In genomic region chr20:56428881-56429280, GRCh38 we compare ENCODE assay signal across 14 cellular contexts. TPM values are rescaled to one million over a fixed set of nuclear protein-coding genes. Genes with fewer than 3 reads are reported as not detected.
A peak's percentile ranks its signal among the peaks of the same experiment; 100 is the strongest.
DNase-seq lines count a peak whose midpoint lies in the region; ATAC-seq, FAIRE-seq and TF ChIP-seq lines count a peak whose summit lies in the region.
"Had no signal": no experiment of that assay in that cellular context is flagged by ENCODE, and none has a peak within 500 bp of the region (broad histone marks: within the 10 kb centered on the region; RNA-seq: fewer than 3 reads in every experiment).

No MANE protein-coding gene starts in this region.

- H3K4me3 ChIP-seq in HepG2 (replicated peaks in 1 of 3; ENCODE audit: insufficient read depth in 1 of 3, low read depth in 2 of 3, low read length in 3 of 3), result no peak overlapping the region
- H3K4me3 ChIP-seq in heart right ventricle, result no peak overlapping the region
- H3K4me3 ChIP-seq: stomach had no signal

- no peak for DNase-seq in stimulated activated naive CD8-positive, alpha-beta T cell treated with anti-CD3 and anti-CD28 coated beads, Interleukin-15, Interleukin-2, amounts not matched to agents 100 U/mL and 50 U/mL, for 24 hours
- DNase-seq in memory B cell (ENCODE audit: low spot score in 2 of 2), result no peak
- no peak for DNase-seq in HepG2 (ENCODE audit: low spot score)
- no peak for DNase-seq in heart right ventricle
- DNase-seq in GF-D8 (lab: John Stamatoyannopoulos, UW), result no peak
- DNase-seq: central memory CD4-positive, alpha-beta T cell; NCI-H146; NCI-H748 treated with DMSO at 0.1 percent for 48 hours; stomach had no signal

- no peak for FAIRE-seq in HepG2 (lab: Jason Lieb, UNC)

- H2AFZ ChIP-seq in HepG2 (ENCODE audit: low read length), result no peak overlapping the region

- intact Hi-C loops in HepG2 (cut with micrococcal nuclease; ENCODE audit: unreplicated experiment), result no loop called here
- intact Hi-C loops in heart right ventricle (cut with DNase I), result no loop called here

- H3K36me3 Mint-ChIP-seq in stimulated activated naive CD8-positive, alpha-beta T cell treated with anti-CD3 and anti-CD28 coated beads, Interleukin-15, Interleukin-2, amounts not matched to agents 100 ng/mL and 50 ng/mL, for 24 hours (ENCODE audit: low read depth), result peaks cover 16% of the 10 kb centered on the region
- H3K36me3 Mint-ChIP-seq in activated T-helper 17 cell treated with anti-CD3 and anti-CD28 coated beads, Interleukin-2, amount 50 U/mL, for 72 hours (ENCODE audit: low read depth), result no peaks in the 10 kb centered on the region
- H3K36me3 Mint-ChIP-seq in memory B cell, result peaks cover 2% of the 10 kb centered on the region

- no peaks in the 10 kb centered on the region for H3K9me3 Mint-ChIP-seq in stimulated activated naive CD8-positive, alpha-beta T cell treated with anti-CD3 and anti-CD28 coated beads, Interleukin-15, Interleukin-2, amounts not matched to agents 100 ng/mL and 50 ng/mL, for 24 hours
- H3K9me3 Mint-ChIP-seq in activated T-helper 17 cell treated with anti-CD3 and anti-CD28 coated beads, Interleukin-2, amount 50 U/mL, for 72 hours, result peaks cover 4% of the 10 kb centered on the region
- H3K9me3 Mint-ChIP-seq in memory B cell, result peaks cover 1% of the 10 kb centered on the region

- TF ChIP-seq EP300 in HepG2 (IDR thresholded peaks at IDR 0.05; ENCODE audit: low read depth in 2 of 2, low read length in 2 of 2) (no peak), HepG2 (CRISPR knock-in tag; IDR thresholded peaks at IDR 0.05; ENCODE audit: borderline replicate concordance) (no peak)

- H3K4me1 Mint-ChIP-seq in stimulated activated naive CD8-positive, alpha-beta T cell treated with anti-CD3 and anti-CD28 coated beads, Interleukin-15, Interleukin-2, amounts not matched to agents 100 ng/mL and 50 ng/mL, for 24 hours (ENCODE audit: low read depth), result peaks cover 76% of the 10 kb centered on the region
- peaks cover 31% of the 10 kb centered on the region for H3K4me1 Mint-ChIP-seq in activated T-helper 17 cell treated with anti-CD3 and anti-CD28 coated beads, Interleukin-2, amount 50 U/mL, for 72 hours
- H3K4me1 Mint-ChIP-seq in memory B cell, result peaks cover 18% of the 10 kb centered on the region

- no peak overlapping the region for H3K27ac ChIP-seq in HepG2 (ENCODE audit: extremely low read length, insufficient read depth, low read length)
- peak overlapping the region in 1 of 10 donors; percentile 74 for H3K27ac ChIP-seq in heart right ventricle
- H3K27ac ChIP-seq: C4-2B had no signal

- H3K27ac Mint-ChIP-seq in stimulated activated naive CD8-positive, alpha-beta T cell treated with anti-CD3 and anti-CD28 coated beads, Interleukin-15, Interleukin-2, amounts not matched to agents 100 ng/mL and 50 ng/mL, for 24 hours, result peak overlapping the region; percentile 94
- peak overlapping the region; percentile 90 for H3K27ac Mint-ChIP-seq in activated T-helper 17 cell treated with anti-CD3 and anti-CD28 coated beads, Interleukin-2, amount 50 U/mL, for 72 hours
- H3K27ac Mint-ChIP-seq in memory B cell, result no peak overlapping the region

- POLR2A ChIA-PET in HepG2 (lab: Yijun Ruan, JAX), result no interaction called here

- CTCF ChIA-PET in HepG2 (lab: Yijun Ruan, JAX; ENCODE audit: low intra/inter-chr PET ratio, low total read pairs), result no interaction called here

- WGBS in HepG2 (ENCODE audit: low lambda C conversion rate), result 36% methylated on average over 8 of the region's 8 CpGs
- WGBS in heart right ventricle, 2 donors, result 83 to 87% methylated on average over 8 of the region's 8 CpGs

- TF ChIP-seq RAD21 in HepG2 (CRISPR knock-in tag; IDR thresholded peaks at IDR 0.05), result no peak

- H3K4me1 ChIP-seq in HepG2 (ENCODE audit: insufficient read depth, low read length), result peaks cover 12% of the 10 kb centered on the region
- H3K4me1 ChIP-seq in heart right ventricle, result peaks cover 0 to 57% (median 7%) of the 10 kb centered on the region in 9 donors

- H3K79me2 ChIP-seq in HepG2 (ENCODE audit: insufficient read depth, low read length), result no peaks in the 10 kb centered on the region

- no peak for TF ChIP-seq POLR2A in HepG2 (IDR thresholded peaks at IDR 0.05; ENCODE audit: insufficient read depth in 1 of 2, low read depth in 2 of 2, low read length in 2 of 2)

- H4K20me1 ChIP-seq in HepG2 (ENCODE audit: insufficient read depth, low read length), result no peaks in the 10 kb centered on the region

- TF ChIP-seq CTCF in HepG2 (CRISPR knock-in tag; IDR thresholded peaks at IDR 0.05) (no peak), heart right ventricle (IDR thresholded peaks at IDR 0.05) (no peak)

- no peaks in the 10 kb centered on the region for H3K9me3 ChIP-seq in HepG2 (ENCODE audit: low read length)
- H3K9me3 ChIP-seq in heart right ventricle, result no peaks in the 10 kb centered on the region
- H3K9me3 ChIP-seq: stomach had no signal

- H3K4me3 Mint-ChIP-seq in stimulated activated naive CD8-positive, alpha-beta T cell treated with anti-CD3 and anti-CD28 coated beads, Interleukin-15, Interleukin-2, amounts not matched to agents 100 ng/mL and 50 ng/mL, for 24 hours, result peak overlapping the region; percentile 70
- H3K4me3 Mint-ChIP-seq in activated T-helper 17 cell treated with anti-CD3 and anti-CD28 coated beads, Interleukin-2, amount 50 U/mL, for 72 hours, result peak overlapping the region; percentile 70
- peak overlapping the region; percentile 74 for H3K4me3 Mint-ChIP-seq in memory B cell

- H3K27me3 ChIP-seq in HepG2 (ENCODE audit: control insufficient read depth in 1 of 2, insufficient read depth in 2 of 2, low read length in 2 of 2) (no peaks in the 10 kb centered on the region), heart right ventricle (peaks cover 0 to 15% (median 3%) of the 10 kb centered on the region in 7 donors)
- H3K27me3 ChIP-seq: stomach had no signal

- no peak overlapping the region for H3K4me2 ChIP-seq in HepG2 (ENCODE audit: low read depth, low read length)

- in situ Hi-C loops in HepG2 (cut with HindIII; ENCODE audit: extremely low pct_ligation_motif_present, low pct_unique_long_range_greater_than_20kb), result no loop called here

- no peaks in the 10 kb centered on the region for H3K27me3 Mint-ChIP-seq in stimulated activated naive CD8-positive, alpha-beta T cell treated with anti-CD3 and anti-CD28 coated beads, Interleukin-15, Interleukin-2, amounts not matched to agents 100 ng/mL and 50 ng/mL, for 24 hours
- H3K27me3 Mint-ChIP-seq in activated T-helper 17 cell treated with anti-CD3 and anti-CD28 coated beads, Interleukin-2, amount 50 U/mL, for 72 hours, result no peaks in the 10 kb centered on the region
- H3K27me3 Mint-ChIP-seq in memory B cell, result no peaks in the 10 kb centered on the region

- H3K36me3 ChIP-seq in HepG2 (replicated peaks in 1 of 2; ENCODE audit: control insufficient read depth in 1 of 2, insufficient read depth in 2 of 2, low read length in 2 of 2) (no peaks in the 10 kb centered on the region), heart right ventricle (no peaks in the 10 kb centered on the region)
- H3K36me3 ChIP-seq: stomach had no signal

- no TSS peak for BruUV-seq in HepG2 (replicated peaks; lab: Mats Ljungman, UMichigan)

- no peak overlapping the region for H3K9ac ChIP-seq in HepG2 (ENCODE audit: insufficient read depth, low read depth, low read length)

- ATAC-seq in stimulated activated naive CD8-positive, alpha-beta T cell treated with anti-CD3 and anti-CD28 coated beads, Interleukin-15, Interleukin-2, amounts not matched to agents 100 U/mL and 50 U/mL, for 24 hours, result no peak
- ATAC-seq in activated T-helper 17 cell treated with anti-CD3 and anti-CD28 coated beads, Interleukin-2, amount 50 U/mL, for 72 hours (replicated peaks), result no peak
- ATAC-seq in memory B cell (ENCODE audit: low read depth) (no peak), HepG2 (no peak), HG03135 (IDR thresholded peaks at IDR 0.05; ENCODE audit: unreplicated experiment) (no peak), heart right ventricle (no peak)

RNA-seq across cellular contexts. Expression of gene CASS4, which starts 16.8 kb away (rescaled TPM):
- total RNA-seq in activated T-helper 17 cell treated with anti-CD3 and anti-CD28 coated beads, Interleukin-2, amount 50 U/mL, for 72 hours, result 1 to 10 TPM; 5.1 to 9.4 TPM
- 0.38 and 0.49 TPM in 2 replicates for total RNA-seq in HepG2 (2016; rRNA removed; fragmentation: Illumina TruSeq; extraction: Trizol)
- total RNA-seq in HepG2 (2016; cell fraction: cytosol; rRNA removed; fragmentation: Illumina TruSeq; extraction: Trizol; ENCODE audit: low read depth), result 0.09 TPM in 1 of 2 replicates, not detected in the other
- total RNA-seq in HepG2 (2016; cell fraction: insoluble cytoplasmic fraction; rRNA removed; fragmentation: Illumina TruSeq; extraction: Trizol), result 0.28 and 0.35 TPM in 2 replicates
- 0.17 and 0.31 TPM in 2 replicates for total RNA-seq in HepG2 (2016; cell fraction: membrane; rRNA removed; fragmentation: Illumina TruSeq; extraction: Trizol)
- 0.53 and 0.65 TPM in 2 replicates for total RNA-seq in HepG2 (2016; cell fraction: nucleus; rRNA removed; fragmentation: Illumina TruSeq; extraction: Trizol)
- 0.17 and 0.25 TPM in 2 replicates for polyA plus RNA-seq in HepG2 (2011; rRNA removed)
- polyA plus RNA-seq in HepG2 (2011; cell fraction: cytosol; rRNA removed), result 0.10 and 0.17 TPM in 2 replicates
- polyA plus RNA-seq in HepG2 (2011; cell fraction: nucleus; rRNA removed), result 0.35 and 0.50 TPM in 2 replicates
- 0.17 and 0.23 TPM in 2 replicates for polyA plus RNA-seq in HepG2 (2012)
- not detected in 2 replicates for polyA plus RNA-seq in HepG2 (2016; cell fraction: cytosol; fragmentation: Illumina TruSeq; extraction: Trizol; ENCODE audit: low read depth)
- 0.30 and 0.41 TPM in 2 replicates for polyA plus RNA-seq in HepG2 (2016; cell fraction: insoluble cytoplasmic fraction; fragmentation: Illumina TruSeq; extraction: Trizol; ENCODE audit: low read depth)
- polyA plus RNA-seq in HepG2 (2016; cell fraction: membrane; fragmentation: Illumina TruSeq; extraction: Trizol; ENCODE audit: low read depth), result 0.06 and 0.08 TPM in 2 replicates
- polyA plus RNA-seq in HepG2 (2016; cell fraction: nucleus; fragmentation: Illumina TruSeq; extraction: Trizol; ENCODE audit: insufficient read depth, low read depth), result 0.21 and 0.48 TPM in 2 replicates
- 0.06 and 0.07 TPM in 2 replicates for polyA minus RNA-seq in HepG2 (2011; rRNA and poly(A)+ RNA removed; ENCODE audit: low replicate concordance)
- 0.26 TPM in 1 of 2 replicates, not detected in the other for polyA minus RNA-seq in HepG2 (2011; cell fraction: cytosol; rRNA and poly(A)+ RNA removed)
- polyA minus RNA-seq in HepG2 (2011; cell fraction: nucleus; rRNA and poly(A)+ RNA removed), result 0.26 and 0.50 TPM in 2 replicates
- total RNA-seq in heart right ventricle, result 1 to 10 TPM in 1 of 10 donors, under 1 TPM in 9; 0.22 to 2.8 (median 0.77) TPM
- polyA plus RNA-seq in heart right ventricle, result under 1 TPM; 0.35 to 0.37 TPM
- total RNA-seq: pulmonary artery endothelial cell had no signal

RNA-seq across cellular contexts. Expression of gene CSTF1, which starts 36.4 kb away (rescaled TPM):
- total RNA-seq in activated T-helper 17 cell treated with anti-CD3 and anti-CD28 coated beads, Interleukin-2, amount 50 U/mL, for 72 hours, result 10 to 100 TPM; 71.2 to 76.5 TPM
- total RNA-seq in HepG2 (2016; rRNA removed; fragmentation: Illumina TruSeq; extraction: Trizol) (70.9 and 105 TPM in 2 replicates), heart right ventricle (10 to 100 TPM; 16.3 to 23.7 (median 21.6) TPM)
- 17.0 and 17.9 TPM in 2 replicates for total RNA-seq in HepG2 (2016; cell fraction: cytosol; rRNA removed; fragmentation: Illumina TruSeq; extraction: Trizol; ENCODE audit: low read depth)
- 72.4 and 104 TPM in 2 replicates for total RNA-seq in HepG2 (2016; cell fraction: insoluble cytoplasmic fraction; rRNA removed; fragmentation: Illumina TruSeq; extraction: Trizol)
- total RNA-seq in HepG2 (2016; cell fraction: membrane; rRNA removed; fragmentation: Illumina TruSeq; extraction: Trizol), result 37.3 and 42.3 TPM in 2 replicates
- 53.7 and 58.2 TPM in 2 replicates for total RNA-seq in HepG2 (2016; cell fraction: nucleus; rRNA removed; fragmentation: Illumina TruSeq; extraction: Trizol)
- polyA plus RNA-seq in HepG2 (2011; rRNA removed) (67.9 and 100 TPM in 2 replicates), heart right ventricle (10 to 100 TPM in 1 of 2 donors, 1 to 10 TPM in 1; 3.7 to 11.3 TPM)
- polyA plus RNA-seq in HepG2 (2011; cell fraction: cytosol; rRNA removed), result 63.9 and 67.0 TPM in 2 replicates
- 63.5 and 65.1 TPM in 2 replicates for polyA plus RNA-seq in HepG2 (2011; cell fraction: nucleus; rRNA removed)
- 39.4 and 55.3 TPM in 2 replicates for polyA plus RNA-seq in HepG2 (2012)
- 8.4 and 10.8 TPM in 2 replicates for polyA plus RNA-seq in HepG2 (2016; cell fraction: cytosol; fragmentation: Illumina TruSeq; extraction: Trizol; ENCODE audit: low read depth)
- polyA plus RNA-seq in HepG2 (2016; cell fraction: insoluble cytoplasmic fraction; fragmentation: Illumina TruSeq; extraction: Trizol; ENCODE audit: low read depth), result 89.9 and 97.0 TPM in 2 replicates
- polyA plus RNA-seq in HepG2 (2016; cell fraction: membrane; fragmentation: Illumina TruSeq; extraction: Trizol; ENCODE audit: low read depth), result 17.6 and 17.8 TPM in 2 replicates
- 76.3 and 78.8 TPM in 2 replicates for polyA plus RNA-seq in HepG2 (2016; cell fraction: nucleus; fragmentation: Illumina TruSeq; extraction: Trizol; ENCODE audit: insufficient read depth, low read depth)
- 186 and 265 TPM in 2 replicates for polyA minus RNA-seq in HepG2 (2011; rRNA and poly(A)+ RNA removed; ENCODE audit: low replicate concordance)
- 59.5 and 62.1 TPM in 2 replicates for polyA minus RNA-seq in HepG2 (2011; cell fraction: cytosol; rRNA and poly(A)+ RNA removed)
- polyA minus RNA-seq in HepG2 (2011; cell fraction: nucleus; rRNA and poly(A)+ RNA removed), result 49.2 and 64.4 TPM in 2 replicates

RNA-seq across cellular contexts. Expression of gene AURKA, which starts 36.9 kb away (rescaled TPM):
- 100 to 1,000 TPM in 1 of 2 donors, 10 to 100 TPM in 1; 86.3 to 112 TPM for total RNA-seq in activated T-helper 17 cell treated with anti-CD3 and anti-CD28 coated beads, Interleukin-2, amount 50 U/mL, for 72 hours
- total RNA-seq in HepG2 (2016; rRNA removed; fragmentation: Illumina TruSeq; extraction: Trizol) (224 and 335 TPM in 2 replicates), heart right ventricle (10 to 100 TPM in 1 of 10 donors, 1 to 10 TPM in 9; 3.9 to 12.2 (median 7.5) TPM)
- 127 and 136 TPM in 2 replicates for total RNA-seq in HepG2 (2016; cell fraction: cytosol; rRNA removed; fragmentation: Illumina TruSeq; extraction: Trizol; ENCODE audit: low read depth)
- total RNA-seq in HepG2 (2016; cell fraction: insoluble cytoplasmic fraction; rRNA removed; fragmentation: Illumina TruSeq; extraction: Trizol), result 218 and 331 TPM in 2 replicates
- 173 and 174 TPM in 2 replicates for total RNA-seq in HepG2 (2016; cell fraction: membrane; rRNA removed; fragmentation: Illumina TruSeq; extraction: Trizol)
- 85.9 and 90.8 TPM in 2 replicates for total RNA-seq in HepG2 (2016; cell fraction: nucleus; rRNA removed; fragmentation: Illumina TruSeq; extraction: Trizol)
- polyA plus RNA-seq in HepG2 (2011; rRNA removed) (55.7 and 96.4 TPM in 2 replicates), heart right ventricle (10 to 100 TPM in 1 of 2 donors, 1 to 10 TPM in 1; 2.4 to 11.0 TPM)
- polyA plus RNA-seq in HepG2 (2011; cell fraction: cytosol; rRNA removed), result 60.3 and 70.8 TPM in 2 replicates
- 23.6 and 31.7 TPM in 2 replicates for polyA plus RNA-seq in HepG2 (2011; cell fraction: nucleus; rRNA removed)
- 41.6 and 70.4 TPM in 2 replicates for polyA plus RNA-seq in HepG2 (2012)
- 36.5 and 39.6 TPM in 2 replicates for polyA plus RNA-seq in HepG2 (2016; cell fraction: cytosol; fragmentation: Illumina TruSeq; extraction: Trizol; ENCODE audit: low read depth)
- 285 and 289 TPM in 2 replicates for polyA plus RNA-seq in HepG2 (2016; cell fraction: insoluble cytoplasmic fraction; fragmentation: Illumina TruSeq; extraction: Trizol; ENCODE audit: low read depth)
- polyA plus RNA-seq in HepG2 (2016; cell fraction: membrane; fragmentation: Illumina TruSeq; extraction: Trizol; ENCODE audit: low read depth), result 72.5 and 73.7 TPM in 2 replicates
- polyA plus RNA-seq in HepG2 (2016; cell fraction: nucleus; fragmentation: Illumina TruSeq; extraction: Trizol; ENCODE audit: insufficient read depth, low read depth), result 111 and 116 TPM in 2 replicates
- 63.7 and 146 TPM in 2 replicates for polyA minus RNA-seq in HepG2 (2011; rRNA and poly(A)+ RNA removed; ENCODE audit: low replicate concordance)
- 43.1 and 61.1 TPM in 2 replicates for polyA minus RNA-seq in HepG2 (2011; cell fraction: cytosol; rRNA and poly(A)+ RNA removed)
- 25.4 and 35.1 TPM in 2 replicates for polyA minus RNA-seq in HepG2 (2011; cell fraction: nucleus; rRNA and poly(A)+ RNA removed)

RNA-seq across cellular contexts. Expression of gene RTF2, which starts 39.5 kb away (rescaled TPM):
- 10 to 100 TPM; 62.4 to 80.0 TPM for total RNA-seq in activated T-helper 17 cell treated with anti-CD3 and anti-CD28 coated beads, Interleukin-2, amount 50 U/mL, for 72 hours
- 142 and 202 TPM in 2 replicates for total RNA-seq in HepG2 (2016; rRNA removed; fragmentation: Illumina TruSeq; extraction: Trizol)
- 22.9 and 24.0 TPM in 2 replicates for total RNA-seq in HepG2 (2016; cell fraction: cytosol; rRNA removed; fragmentation: Illumina TruSeq; extraction: Trizol; ENCODE audit: low read depth)
- 146 and 210 TPM in 2 replicates for total RNA-seq in HepG2 (2016; cell fraction: insoluble cytoplasmic fraction; rRNA removed; fragmentation: Illumina TruSeq; extraction: Trizol)
- 48.4 and 48.7 TPM in 2 replicates for total RNA-seq in HepG2 (2016; cell fraction: membrane; rRNA removed; fragmentation: Illumina TruSeq; extraction: Trizol)
- total RNA-seq in HepG2 (2016; cell fraction: nucleus; rRNA removed; fragmentation: Illumina TruSeq; extraction: Trizol), result 61.3 and 68.9 TPM in 2 replicates
- 73.3 and 81.8 TPM in 2 replicates for polyA plus RNA-seq in HepG2 (2011; rRNA removed)
- polyA plus RNA-seq in HepG2 (2011; cell fraction: cytosol; rRNA removed), result 75.5 and 78.1 TPM in 2 replicates
- 56.4 and 58.3 TPM in 2 replicates for polyA plus RNA-seq in HepG2 (2011; cell fraction: nucleus; rRNA removed)
- polyA plus RNA-seq in HepG2 (2012), result 65.9 and 76.5 TPM in 2 replicates
- 23.4 and 24.1 TPM in 2 replicates for polyA plus RNA-seq in HepG2 (2016; cell fraction: cytosol; fragmentation: Illumina TruSeq; extraction: Trizol; ENCODE audit: low read depth)
- polyA plus RNA-seq in HepG2 (2016; cell fraction: insoluble cytoplasmic fraction; fragmentation: Illumina TruSeq; extraction: Trizol; ENCODE audit: low read depth), result 194 and 208 TPM in 2 replicates
- polyA plus RNA-seq in HepG2 (2016; cell fraction: membrane; fragmentation: Illumina TruSeq; extraction: Trizol; ENCODE audit: low read depth), result 36.9 and 38.6 TPM in 2 replicates
- polyA plus RNA-seq in HepG2 (2016; cell fraction: nucleus; fragmentation: Illumina TruSeq; extraction: Trizol; ENCODE audit: insufficient read depth, low read depth), result 117 and 121 TPM in 2 replicates
- polyA minus RNA-seq in HepG2 (2011; rRNA and poly(A)+ RNA removed; ENCODE audit: low replicate concordance), result 51.8 and 70.9 TPM in 2 replicates
- 30.7 and 31.2 TPM in 2 replicates for polyA minus RNA-seq in HepG2 (2011; cell fraction: cytosol; rRNA and poly(A)+ RNA removed)
- polyA minus RNA-seq in HepG2 (2011; cell fraction: nucleus; rRNA and poly(A)+ RNA removed), result 36.6 and 37.0 TPM in 2 replicates
- 10 to 100 TPM; 83.1 to 95.5 (median 88.6) TPM for total RNA-seq in heart right ventricle
- 100 to 1,000 TPM in 1 of 2 donors, 10 to 100 TPM in 1; 29.1 to 113 TPM for polyA plus RNA-seq in heart right ventricle

Comparison
In these comparisons a context has a peak if more than half of its experiments do, and no peak if none do; other contexts are left out.
1. RNA of gene AURKA, which starts 36.9 kb away (total RNA-seq): 85.9 to 335 TPM in HepG2 and 86.3 to 112 TPM in activated T-helper 17 cell treated with anti-CD3 and anti-CD28 coated beads, Interleukin-2, amount 50 U/mL, for 72 hours; 3.9 to 12.2 TPM in heart right ventricle; every median in the first group is over 4 times any median in the second.
2. Peak in every context shown above with its lines, with median percentiles within 50 percentile points of each other: H3K4me3 Mint-ChIP-seq.